Comparison of ENCODE assay signal across 9 cellular contexts in genomic region chr18:48842259-48843061, GRCh38.
A peak's percentile ranks its signal among the peaks of the same experiment; 100 is the strongest.
DNase-seq lines count a peak whose midpoint lies in the region; ATAC-seq, FAIRE-seq and TF ChIP-seq lines count a peak whose summit lies in the region.
"Had no signal": no experiment of that assay in that cellular context is flagged by ENCODE, and none has a peak within 500 bp of the region (broad histone marks: within the 10 kb centered on the region; RNA-seq: fewer than 3 reads in every experiment).

No MANE protein-coding gene starts in this region.

- H3K27me3 ChIP-seq in DND-41 (ENCODE audit: insufficient read depth, low read length, poor library complexity) (no peaks in the 10 kb centered on the region), WERI-Rb-1 (ENCODE audit: insufficient read depth, low read depth, severe bottlenecking) (no peaks in the 10 kb centered on the region), parathyroid adenoma (ENCODE audit: control insufficient read depth, insufficient read depth, low read length) (no peaks in the 10 kb centered on the region)
- H3K27me3 ChIP-seq: neutrophil had no signal

- H3K27me3 Mint-ChIP-seq in endothelial cell (ENCODE audit: unreplicated experiment), result peaks cover 30% of the 10 kb centered on the region

- ATAC-seq in DND-41 (ENCODE audit: insufficient read depth, low read depth) (peak; percentile 84), HG03097 (IDR thresholded peaks at IDR 0.05; ENCODE audit: low FRiP score, unreplicated experiment) (no peak), HG03139 (IDR thresholded peaks at IDR 0.05; ENCODE audit: unreplicated experiment) (no peak)

- H3K4me2 ChIP-seq in DND-41 (ENCODE audit: insufficient read depth, low read length) (peak overlapping the region; percentile 26; the same call in 1 of the 2 replicates), parathyroid adenoma (ENCODE audit: low read length) (peak overlapping the region; percentile 40)

- no peak for TF ChIP-seq POLR2A in H54 (IDR thresholded peaks at IDR 0.05; ENCODE audit: low read depth, low read length)

- H3K4me3 ChIP-seq in DND-41 (ENCODE audit: low read depth in 1 of 2, low read length in 2 of 2) (no peak overlapping the region), WERI-Rb-1 (ENCODE audit: low read depth, low read length) (no peak overlapping the region), parathyroid adenoma (ENCODE audit: low read depth, low read length) (peak overlapping the region; percentile 18)

- peak overlapping the region; percentile 34 for H3K9ac ChIP-seq in DND-41 (ENCODE audit: low read depth, low read length)
- no peak overlapping the region for H3K9ac ChIP-seq in parathyroid adenoma

- H3K36me3 ChIP-seq in DND-41 (ENCODE audit: insufficient read depth, low read length), result no peaks in the 10 kb centered on the region
- peaks cover 2% of the 10 kb centered on the region; the same call in 1 of the 2 replicates for H3K36me3 ChIP-seq in WERI-Rb-1
- H3K36me3 ChIP-seq in parathyroid adenoma (ENCODE audit: control insufficient read depth, insufficient read depth, low read length), result no peaks in the 10 kb centered on the region
- H3K36me3 ChIP-seq: neutrophil had no signal

- FAIRE-seq in H54 (lab: Jason Lieb, UNC), result no peak

- H4K20me1 ChIP-seq in DND-41 (ENCODE audit: insufficient read depth, low read length), result no peaks in the 10 kb centered on the region

- peaks cover 62% of the 10 kb centered on the region for H3K4me1 Mint-ChIP-seq in endothelial cell (ENCODE audit: unreplicated experiment)

- H3K36me3 Mint-ChIP-seq in endothelial cell (ENCODE audit: low read depth, unreplicated experiment), result peaks cover 6% of the 10 kb centered on the region

- peak; percentile 51 for DNase-seq in DND-41
- no peak for DNase-seq in WERI-Rb-1
- peak; percentile 28 for DNase-seq in endothelial cell (ENCODE audit: low spot score)
- DNase-seq in H54 (ENCODE audit: insufficient read length, low spot score), result no peak
- no peak for DNase-seq in T1000 (lab: John Stamatoyannopoulos, UW)

- H3K9me3 ChIP-seq in DND-41 (ENCODE audit: insufficient read depth, low read length, severe bottlenecking) (no peaks in the 10 kb centered on the region), WERI-Rb-1 (ENCODE audit: severe bottlenecking) (no peaks in the 10 kb centered on the region), parathyroid adenoma (ENCODE audit: control insufficient read depth, low read length) (no peaks in the 10 kb centered on the region)
- H3K9me3 ChIP-seq: neutrophil had no signal

- H3K27ac ChIP-seq in DND-41 (ENCODE audit: low read length) (peak overlapping the region; percentile 83), WERI-Rb-1 (peak overlapping the region; percentile 58), parathyroid adenoma (peak overlapping the region; percentile 73)
- H3K27ac ChIP-seq: neutrophil had no signal

- peak overlapping the region; percentile 79 for H3K4me3 Mint-ChIP-seq in endothelial cell (ENCODE audit: unreplicated experiment)

- H3K4me1 ChIP-seq in DND-41 (ENCODE audit: insufficient read depth, low read length) (peaks cover 32% of the 10 kb centered on the region), parathyroid adenoma (peaks cover 31% of the 10 kb centered on the region)

- no peak for TF ChIP-seq CTCF in DND-41 (IDR thresholded peaks at IDR 0.05; ENCODE audit: borderline replicate concordance, extremely low read depth, low read length, poor library complexity, severe bottlenecking)
- TF ChIP-seq CTCF in WERI-Rb-1 (IDR thresholded peaks at IDR 0.05; ENCODE audit: low read depth, low read length), result no peak
- TF ChIP-seq CTCF in endothelial cell (IDR thresholded peaks at IDR 0.05; ENCODE audit: unreplicated experiment), result no peak
- no peak for TF ChIP-seq CTCF in parathyroid adenoma (IDR thresholded peaks at IDR 0.05)

- H3K79me2 ChIP-seq in DND-41 (ENCODE audit: insufficient read depth, low read length) (no peaks in the 10 kb centered on the region), parathyroid adenoma (peaks cover 7% of the 10 kb centered on the region)

- H3K27ac Mint-ChIP-seq in endothelial cell (ENCODE audit: unreplicated experiment), result peak overlapping the region; percentile 97

- H2AFZ ChIP-seq in DND-41 (ENCODE audit: low read depth, low read length), result no peak overlapping the region; the same call in 1 of the 2 replicates
- H2AFZ ChIP-seq in parathyroid adenoma, result peak overlapping the region; percentile 4

- H3K9me3 Mint-ChIP-seq in endothelial cell (ENCODE audit: unreplicated experiment), result no peaks in the 10 kb centered on the region

Comparison
In these comparisons a context has a peak if more than half of its experiments do, and no peak if none do; other contexts are left out.
1. DNase-seq: peak in DND-41 (single experiment) and endothelial cell (single experiment); none in WERI-Rb-1 (single experiment), H54 (single experiment) and T1000 (single experiment).
2. Peak in every context shown above with its lines, with median percentiles within 50 percentile points of each other: H3K27ac ChIP-seq.